ENCODE assay signal across 8 cellular contexts in the genomic region with DNA sequence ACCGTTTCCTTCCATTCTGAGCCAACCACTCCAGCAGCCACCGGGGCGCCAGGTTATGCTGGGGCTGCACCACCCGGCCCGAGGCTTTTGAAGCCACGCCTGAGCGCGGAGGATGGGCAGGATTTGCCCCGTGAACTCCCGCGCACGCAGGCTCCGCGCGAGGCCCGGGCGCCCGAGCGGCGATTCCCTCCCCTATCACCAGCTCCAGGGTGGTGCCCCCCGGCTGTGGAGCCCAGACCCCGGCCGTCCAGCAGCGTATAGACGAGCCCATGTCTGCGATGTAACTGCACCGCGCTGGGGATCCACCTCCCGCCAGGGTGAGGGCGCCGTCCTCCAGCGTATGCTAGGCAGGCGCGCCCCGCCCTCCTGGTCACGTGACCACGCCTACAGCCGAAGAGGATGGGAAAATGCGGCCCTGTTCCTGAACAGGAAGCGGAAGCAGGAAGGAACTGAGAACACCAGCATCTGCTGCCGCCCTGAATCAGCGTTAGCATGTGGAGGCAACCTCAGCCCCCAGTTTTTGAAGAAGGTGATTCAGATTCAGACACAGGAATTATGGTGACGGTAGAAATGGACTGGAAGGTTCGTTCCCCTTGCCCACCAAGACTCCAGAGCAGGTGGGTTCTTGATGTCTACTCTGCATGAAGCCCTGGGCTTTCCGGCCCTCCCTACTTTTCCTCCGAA. TPM values are rescaled to one million over a fixed set of nuclear protein-coding genes. Genes with fewer than 3 reads are reported as not detected.
DNase-seq lines count a peak whose midpoint lies in the region; ATAC-seq and TF ChIP-seq lines count a peak whose summit lies in the region.

No MANE protein-coding gene starts in this region.

- H3K9ac ChIP-seq in HUES6 (ENCODE audit: low read length) (no peak overlapping the region), OCI-LY3 (ENCODE audit: low read length) (peak overlapping the region; percentile 74), muscle layer of colon (ENCODE audit: low read length) (peak overlapping the region; percentile 34)

- peak; percentile 85 for ATAC-seq in GM21447 (IDR thresholded peaks at IDR 0.05; ENCODE audit: unreplicated experiment)

- peak overlapping the region; percentile 89 for H3K4me2 ChIP-seq in OCI-LY3 (ENCODE audit: low read length)

- H3K4me1 ChIP-seq in HUES6 (ENCODE audit: control insufficient read depth, insufficient read depth, low read length) (no peaks in the 10 kb centered on the region), OCI-LY3 (ENCODE audit: low read length) (peaks cover 6% of the 10 kb centered on the region; the same call in 1 of the 2 replicates), esophagus (ENCODE audit: control insufficient read depth in 2 of 2, insufficient read depth in 2 of 2, low read length in 1 of 2) (peaks cover 0 to 3% of the 10 kb centered on the region in 2 donors), muscle layer of colon (ENCODE audit: insufficient read depth, low read length) (peaks cover 9% of the 10 kb centered on the region)

- WGBS in esophagus, 2 donors = 7% methylated on average over 46 of the region's 46 CpGs

- H3K79me2 ChIP-seq in OCI-LY3 (ENCODE audit: low read length) = peaks cover 9% of the 10 kb centered on the region

- H3K27ac ChIP-seq in HUES6 (ENCODE audit: low read depth, low read length) (no peak overlapping the region), OCI-LY3 (ENCODE audit: low read length) (peak overlapping the region; percentile 57), esophagus (ENCODE audit: low read depth in 2 of 2, low read length in 1 of 2) (peak overlapping the region; percentile 36 to 66), muscle layer of colon (ENCODE audit: low read depth, low read length) (peak overlapping the region; percentile 79)

- H3K4me3 ChIP-seq in HUES6 (ENCODE audit: low read depth, low read length) (peak overlapping the region; percentile 60), OCI-LY3 (ENCODE audit: low read length) (peak overlapping the region; percentile 83), esophagus (ENCODE audit: low read depth in 1 of 2, low read length in 2 of 2) (peak overlapping the region; percentile 49 to 57), muscle layer of colon (ENCODE audit: low read depth in 1 of 2, low read length in 2 of 2) (peak overlapping the region; percentile 50 to 85)

- peaks cover 6% of the 10 kb centered on the region; the same call in 1 of the 2 replicates for H3K27me3 ChIP-seq in HUES6 (ENCODE audit: control insufficient read depth, insufficient read depth, low read length)
- no peaks in the 10 kb centered on the region for H3K27me3 ChIP-seq in OCI-LY3 (ENCODE audit: low read depth, low read length)
- no peaks in the 10 kb centered on the region for H3K27me3 ChIP-seq in esophagus (ENCODE audit: control insufficient read depth in 1 of 2, insufficient read depth in 2 of 2, low read length in 2 of 2)
- H3K27me3 ChIP-seq in muscle layer of colon (ENCODE audit: control insufficient read depth in 1 of 2, insufficient read depth in 2 of 2, low read length in 2 of 2) = no peaks in the 10 kb centered on the region

- TF ChIP-seq CTCF in OCI-LY3 (IDR thresholded peaks at IDR 0.05; ENCODE audit: low read depth, low read length) = peak; percentile 57

- H3K36me3 ChIP-seq in HUES6 (ENCODE audit: control insufficient read depth, insufficient read depth, low read length) = peaks cover 31% of the 10 kb centered on the region
- H3K36me3 ChIP-seq in OCI-LY3 (replicated peaks; ENCODE audit: low read depth, low read length) = peaks cover 6% of the 10 kb centered on the region
- peaks cover 13 to 15% of the 10 kb centered on the region in 2 donors for H3K36me3 ChIP-seq in esophagus (ENCODE audit: control insufficient read depth in 2 of 2, insufficient read depth in 2 of 2, low read length in 1 of 2)
- H3K36me3 ChIP-seq in muscle layer of colon (ENCODE audit: insufficient read depth, low read length) = peaks cover 26% of the 10 kb centered on the region

- peak; percentile 88 for DNase-seq in DMS 273 treated with DMSO at 0.1 percent for 48 hours (lab: John Stamatoyannopoulos, UW)
- DNase-seq in activated T-cell treated with anti-CD3 and anti-CD28 coated beads, Interleukin-2, amount 50 U/mL, for 1 hour = peak; percentile 95
- peak; percentile 94 for DNase-seq in stimulated activated CD8-positive, alpha-beta memory T cell treated with anti-CD3 and anti-CD28 coated beads, Interleukin-7, amount 100 ng/mL, for 24 hours (ENCODE audit: low read depth)

- no peaks in the 10 kb centered on the region for H4K20me1 ChIP-seq in OCI-LY3 (ENCODE audit: insufficient read depth, low read length)

- H3K9me3 ChIP-seq in HUES6 (ENCODE audit: control insufficient read depth, insufficient read depth, low read depth, low read length) = peaks cover 5% of the 10 kb centered on the region; the same call in 1 of the 2 replicates
- H3K9me3 ChIP-seq in OCI-LY3 (ENCODE audit: insufficient read depth, low read length) = no peaks in the 10 kb centered on the region
- peaks cover 0 to 2% of the 10 kb centered on the region in 2 donors for H3K9me3 ChIP-seq in esophagus (ENCODE audit: control insufficient read depth in 2 of 2, insufficient read depth in 1 of 2, low read depth in 1 of 2, low read length in 1 of 2)
- H3K9me3 ChIP-seq in muscle layer of colon (ENCODE audit: low read length) = no peaks in the 10 kb centered on the region

- H2AFZ ChIP-seq in OCI-LY3 (ENCODE audit: low read depth, low read length) = peak overlapping the region; percentile 67

RNA-seq across cellular contexts. Expression of a gene that starts 46.0 kb away (rescaled TPM):
- 10 to 100 TPM; 12.4 to 18.0 TPM for polyA plus RNA-seq in esophagus
